Comparison of ENCODE assay signal across 21 cellular contexts in genomic region chr3:9669277-9669676, GRCh38. TPM values are rescaled to one million over a fixed set of nuclear protein-coding genes. Genes with fewer than 3 reads are reported as not detected.
"Had no signal": no experiment of that assay in that cellular context is flagged by ENCODE, and none has a peak within 500 bp of the region (broad histone marks: within the 10 kb centered on the region; RNA-seq: fewer than 3 reads in every experiment).

No MANE protein-coding gene starts in this region.

- ATAC-seq: activated CD8-positive, alpha-beta T cell treated with anti-CD3 and anti-CD28 coated beads, Interleukin-2, amount 10 ng/mL, durations not matched to agents 7 days and 5 days; activated naive CD8-positive, alpha-beta T cell treated with anti-CD3 and anti-CD28 coated beads, Interleukin-2, amount 50 U/mL, for 24 hours; esophagus mucosa had no signal

- H3K4me1 Mint-ChIP-seq: activated B cell treated with CpG ODN at 0.5 μM for 24 hours had no signal

- H3K27me3 Mint-ChIP-seq: activated B cell treated with CpG ODN at 0.5 μM for 24 hours; activated naive CD8-positive, alpha-beta T cell treated with anti-CD3 and anti-CD28 coated beads, Interleukin-2, amount 50 U/mL, for 24 hours; stimulated activated naive CD8-positive, alpha-beta T cell treated with anti-CD3 and anti-CD28 coated beads, Interleukin-15, Interleukin-2, amounts not matched to agents 100 ng/mL and 50 ng/mL, for 24 hours had no signal

- H3K4me3 ChIP-seq: cardiac muscle cell, lung, ovary, SJCRH30, skin epidermis, suprapubic skin had no signal

- H3K27ac ChIP-seq: cardiac muscle cell, SJCRH30, skin epidermis, suprapubic skin had no signal

- H3K4me3 Mint-ChIP-seq: activated B cell treated with CpG ODN at 0.5 μM for 24 hours; activated CD8-positive, alpha-beta T cell treated with anti-CD3 and anti-CD28 coated beads, Interleukin-2, amount 10 ng/mL, durations not matched to agents 7 days and 5 days; activated naive CD8-positive, alpha-beta T cell treated with anti-CD3 and anti-CD28 coated beads, Interleukin-2, amount 50 U/mL, for 24 hours; activated T-helper 1 cell treated with anti-CD3 and anti-CD28 coated beads, Interleukin-12 subunit alpha, Interleukin-12 subunit beta, Interleukin-2, Interleukin-4 antibody, amounts not matched to agents 30 ng/mL and 10 ng/mL and 1 ng/mL, durations not matched to agents 14 hours and 24 hours and 36 hours; stimulated activated naive CD8-positive, alpha-beta T cell treated with anti-CD3 and anti-CD28 coated beads, Interleukin-15, Interleukin-2, amounts not matched to agents 100 ng/mL and 50 ng/mL, for 24 hours had no signal

- H3K9me3 ChIP-seq: ovary, SJCRH30, suprapubic skin had no signal

- DNase-seq: activated B cell treated with CpG ODN at 0.5 μM for 24 hours; activated CD4-positive, alpha-beta T cell treated with anti-CD3 and anti-CD28 coated beads for 48 hours; activated CD8-positive, alpha-beta memory T cell treated with anti-CD3 and anti-CD28 coated beads, Interleukin-2, amount 50 U/mL, for 48 hours; activated CD8-positive, alpha-beta T cell treated with anti-CD3 and anti-CD28 coated beads, Interleukin-2, amount 10 ng/mL, durations not matched to agents 7 days and 5 days; activated naive CD4-positive, alpha-beta T cell treated with Interleukin-2 at 50 U/mL for 16 hours; activated naive CD8-positive, alpha-beta T cell treated with anti-CD3 and anti-CD28 coated beads, Interleukin-2, amount 50 U/mL, for 24 hours; hippocampal formation; ovary; SJCRH30; stimulated activated CD4-positive, alpha-beta T cell treated with anti-CD3 and anti-CD28 coated beads, Interleukin-4, amount 100 ng/mL, for 4 hours; stimulated activated CD8-positive, alpha-beta memory T cell treated with anti-CD3 and anti-CD28 coated beads, Interleukin-4, amount 100 ng/mL, for 48 hours had no signal

- FAIRE-seq: astrocyte, colon, TTC549 had no signal

- H3K36me3 ChIP-seq: ovary had no signal

- H3K4me1 ChIP-seq: SJCRH30, suprapubic skin had no signal

- H3K27me3 ChIP-seq: cardiac muscle cell, ovary, SJCRH30, suprapubic skin had no signal

- H3K9me3 Mint-ChIP-seq: activated B cell treated with CpG ODN at 0.5 μM for 24 hours; activated naive CD8-positive, alpha-beta T cell treated with anti-CD3 and anti-CD28 coated beads, Interleukin-2, amount 50 U/mL, for 24 hours; activated T-helper 1 cell treated with anti-CD3 and anti-CD28 coated beads, Interleukin-12 subunit alpha, Interleukin-12 subunit beta, Interleukin-2, Interleukin-4 antibody, amounts not matched to agents 30 ng/mL and 10 ng/mL and 1 ng/mL, durations not matched to agents 14 hours and 24 hours and 36 hours; stimulated activated naive CD8-positive, alpha-beta T cell treated with anti-CD3 and anti-CD28 coated beads, Interleukin-15, Interleukin-2, amounts not matched to agents 100 ng/mL and 50 ng/mL, for 24 hours had no signal

- H3K27ac Mint-ChIP-seq: activated B cell treated with CpG ODN at 0.5 μM for 24 hours; activated CD8-positive, alpha-beta T cell treated with anti-CD3 and anti-CD28 coated beads, Interleukin-2, amount 10 ng/mL, durations not matched to agents 7 days and 5 days; activated naive CD8-positive, alpha-beta T cell treated with anti-CD3 and anti-CD28 coated beads, Interleukin-2, amount 50 U/mL, for 24 hours; activated T-helper 1 cell treated with anti-CD3 and anti-CD28 coated beads, Interleukin-12 subunit alpha, Interleukin-12 subunit beta, Interleukin-2, Interleukin-4 antibody, amounts not matched to agents 30 ng/mL and 10 ng/mL and 1 ng/mL, durations not matched to agents 14 hours and 24 hours and 36 hours; stimulated activated naive CD8-positive, alpha-beta T cell treated with anti-CD3 and anti-CD28 coated beads, Interleukin-15, Interleukin-2, amounts not matched to agents 100 ng/mL and 50 ng/mL, for 24 hours had no signal

RNA-seq across cellular contexts. Expression of gene CPNE9, which starts 34.4 kb away (rescaled TPM):
- total RNA-seq: activated CD8-positive, alpha-beta T cell treated with anti-CD3 and anti-CD28 coated beads, Interleukin-2, amount 10 ng/mL, durations not matched to agents 7 days and 5 days; activated T-helper 1 cell treated with anti-CD3 and anti-CD28 coated beads, Interleukin-12 subunit alpha, Interleukin-12 subunit beta, Interleukin-2, Interleukin-4 antibody, amounts not matched to agents 30 ng/mL and 10 ng/mL and 1 ng/mL, durations not matched to agents 14 hours and 24 hours and 36 hours; cardiac muscle cell; esophagus mucosa; ovary had no signal
